26 cellular contexts compared by ENCODE assay signal in genomic region chr15:44879066-44879465, GRCh38.
DNase-seq lines count a peak whose midpoint lies in the region; ATAC-seq, FAIRE-seq and TF ChIP-seq lines count a peak whose summit lies in the region.
"Had no signal": no experiment of that assay in that cellular context is flagged by ENCODE, and none has a peak within 500 bp of the region (broad histone marks: within the 10 kb centered on the region; RNA-seq: fewer than 3 reads in every experiment).

No MANE protein-coding gene starts in this region.

- no peaks in the 10 kb centered on the region for H3K36me3 ChIP-seq in gastroesophageal sphincter
- H3K36me3 ChIP-seq: BE2C, BLaER1 had no signal

- no peak for ATAC-seq in gastroesophageal sphincter

- no peak for TF ChIP-seq POLR2A in gastroesophageal sphincter (IDR thresholded peaks at IDR 0.05)

- TF ChIP-seq CTCF in fibroblast of villous mesenchyme (IDR thresholded peaks at IDR 0.05; ENCODE audit: insufficient read depth, low read depth, low read length) (no peak), gastroesophageal sphincter (IDR thresholded peaks at IDR 0.05) (no peak)

- peaks cover 41% of the 10 kb centered on the region for H3K9me3 Mint-ChIP-seq in activated naive CD4-positive, alpha-beta T cell treated with anti-CD3 and anti-CD28 coated beads for 36 hours

- 72 to 100% methylated on average over 3 of the region's 3 CpGs for WGBS in gastroesophageal sphincter (ENCODE audit: low coverage in 1 of 2), 2 donors

- peaks cover 25% of the 10 kb centered on the region for H3K4me1 Mint-ChIP-seq in activated naive CD4-positive, alpha-beta T cell treated with anti-CD3 and anti-CD28 coated beads for 36 hours (ENCODE audit: low read depth)
- H3K4me1 Mint-ChIP-seq: CD14-positive monocyte had no signal

- H3K36me3 Mint-ChIP-seq in activated naive CD4-positive, alpha-beta T cell treated with anti-CD3 and anti-CD28 coated beads for 36 hours (ENCODE audit: low read depth) = peaks cover 2% of the 10 kb centered on the region
- H3K36me3 Mint-ChIP-seq: CD14-positive monocyte; CD4-positive, CD25-positive, alpha-beta regulatory T cell had no signal

- no peaks in the 10 kb centered on the region for H3K4me1 ChIP-seq in gastroesophageal sphincter
- H3K4me1 ChIP-seq: BE2C, BLaER1 had no signal

- H3K4me3 ChIP-seq in GM08714 (ENCODE audit: low read length) (peak overlapping the region; percentile 95; the same call in 1 of the 2 replicates), fibroblast of villous mesenchyme (ENCODE audit: low read depth, low read length) (no peak overlapping the region), gastroesophageal sphincter (no peak overlapping the region)
- H3K4me3 ChIP-seq: BLaER1 had no signal

- no peak overlapping the region for H3K27ac ChIP-seq in gastroesophageal sphincter
- H3K27ac ChIP-seq: BLaER1 had no signal

- H3K4me3 Mint-ChIP-seq in activated naive CD4-positive, alpha-beta T cell treated with anti-CD3 and anti-CD28 coated beads for 36 hours = no peak overlapping the region
- H3K4me3 Mint-ChIP-seq: CD14-positive monocyte; CD4-positive, alpha-beta memory T cell; CD4-positive, CD25-positive, alpha-beta regulatory T cell; CD8-positive, alpha-beta memory T cell had no signal

- CTCF ChIA-PET in activated naive CD4-positive, alpha-beta T cell treated with anti-CD3 and anti-CD28 coated beads for 36 hours (lab: Charles Lee) = no interaction called here

- no peak for TF ChIP-seq EP300 in gastroesophageal sphincter (IDR thresholded peaks at IDR 0.05)

- peaks cover 9% of the 10 kb centered on the region for H3K27me3 Mint-ChIP-seq in activated naive CD4-positive, alpha-beta T cell treated with anti-CD3 and anti-CD28 coated beads for 36 hours (ENCODE audit: low read depth)
- H3K27me3 Mint-ChIP-seq: CD4-positive, CD25-positive, alpha-beta regulatory T cell had no signal

- FAIRE-seq in GM19239 (lab: Jason Lieb, UNC) = peak; percentile 72
- FAIRE-seq: GM12892, GM18507 had no signal

- no peak overlapping the region for H3K27ac Mint-ChIP-seq in activated naive CD4-positive, alpha-beta T cell treated with anti-CD3 and anti-CD28 coated beads for 36 hours
- H3K27ac Mint-ChIP-seq: CD14-positive monocyte; CD4-positive, alpha-beta memory T cell; CD8-positive, alpha-beta memory T cell had no signal

- intact Hi-C loops in activated naive CD4-positive, alpha-beta T cell treated with anti-CD3 and anti-CD28 coated beads for 36 hours (cut with micrococcal nuclease) = no loop called here

- DNase-seq in GM19239 (ENCODE audit: insufficient read length, low spot score) (no peak), fibroblast of villous mesenchyme (ENCODE audit: low read depth) (peak; percentile 13), superior temporal gyrus (ENCODE audit: extremely low spot score) (no peak), nucleus accumbens (lab: John Stamatoyannopoulos, UW) (no peak)
- DNase-seq in activated naive CD4-positive, alpha-beta T cell treated with anti-CD3 and anti-CD28 coated beads for 36 hours = no peak
- DNase-seq: 8988T; ACHN; BE2C; C1 segment of cervical spinal cord; CD4-positive, alpha-beta memory T cell; CD4-positive, CD25-positive, alpha-beta regulatory T cell; CD8-positive, alpha-beta memory T cell; COR-L47; DMS 273 treated with DMSO at 0.1 percent for 48 hours; DMS153; DMS53; DMS79; DND-41; EL; GDM1 had no signal

- H3K9me3 ChIP-seq in gastroesophageal sphincter = peaks cover 0 to 34% (median 0%) of the 10 kb centered on the region in 3 donors

- no peaks in the 10 kb centered on the region for H3K27me3 ChIP-seq in gastroesophageal sphincter
- H3K27me3 ChIP-seq: BE2C, BLaER1 had no signal
